8 cellular contexts compared by ENCODE assay signal in genomic region chr10:86888585-86889381, GRCh38.
DNase-seq lines count a peak whose midpoint lies in the region; ATAC-seq and TF ChIP-seq lines count a peak whose summit lies in the region.

No MANE protein-coding gene starts in this region.

- no peaks in the 10 kb centered on the region for H3K27me3 ChIP-seq in osteoblast (ENCODE audit: insufficient read depth, low read length)

- peak overlapping the region; percentile 58 for H2AFZ ChIP-seq in osteoblast (ENCODE audit: low read length)

- TF ChIP-seq CTCF in GM13976 (IDR thresholded peaks at IDR 0.05; ENCODE audit: borderline replicate concordance, control extremely low read depth, extremely low read depth, insufficient read depth, missing control alignments) (no peak), astrocyte of the spinal cord (IDR thresholded peaks at IDR 0.05; ENCODE audit: low read depth, low read length) (no peak), osteoblast (IDR thresholded peaks at IDR 0.05; ENCODE audit: extremely low read depth, low read depth, low read length) (no peak)

- peaks cover 8% of the 10 kb centered on the region for H3K36me3 ChIP-seq in osteoblast (ENCODE audit: insufficient read depth, low read length)

- no peaks in the 10 kb centered on the region for H3K9me3 ChIP-seq in osteoblast (ENCODE audit: low read depth, low read length)

- H4K20me1 ChIP-seq in osteoblast (ENCODE audit: insufficient read depth, low read length) = peaks cover 13% of the 10 kb centered on the region

- H3K4me1 ChIP-seq in osteoblast (ENCODE audit: insufficient read depth, low read length) = peaks cover 10% of the 10 kb centered on the region

- H3K4me3 ChIP-seq in Jurkat, Clone E6-1 (ENCODE audit: low read length) = no peak overlapping the region
- H3K4me3 ChIP-seq in astrocyte of the spinal cord (ENCODE audit: low read depth, low read length) (no peak overlapping the region), osteoblast (ENCODE audit: insufficient read depth, low read length) (no peak overlapping the region)

- in situ Hi-C loops in GM13976 (cut with MboI; ENCODE audit: low sequenced_read_pairs, unreplicated experiment) = no loop called here
- in situ Hi-C loops in astrocyte of the spinal cord (cut with HindIII; ENCODE audit: low sequenced_read_pairs) = no loop called here

- no peak overlapping the region for H3K27ac ChIP-seq in osteoblast (ENCODE audit: low read depth, low read length)

- DNase-seq in GM13976 (ENCODE audit: low spot score) (peak; percentile 80), astrocyte of the spinal cord (ENCODE audit: low read depth, low spot score) (peak; percentile 51), osteoblast (ENCODE audit: insufficient read length, low spot score, missing footprints) (peak; percentile 68), 8988T (no peak), left lobe of liver (ENCODE audit: low spot score) (no peak), HUDEP-2 (lab: John Stamatoyannopoulos, UW; ENCODE audit: unreplicated experiment in 76 of 76) (no peak)
- peak; percentile 27 for DNase-seq in Jurkat, Clone E6-1 (ENCODE audit: low read depth, low spot score)

- ATAC-seq in GM21723 (IDR thresholded peaks at IDR 0.05; ENCODE audit: unreplicated experiment) = peak; percentile 99
- ATAC-seq in left lobe of liver = no peak

- peaks cover 7% of the 10 kb centered on the region for H3K79me2 ChIP-seq in osteoblast (ENCODE audit: insufficient read depth, low read length)

- H3K4me2 ChIP-seq in osteoblast (ENCODE audit: insufficient read depth, low read length) = peak overlapping the region; percentile 49

Comparison
In these comparisons a context has a peak if more than half of its experiments do, and no peak if none do; other contexts are left out.
1. DNase-seq: peak in GM13976 (single experiment), Jurkat, Clone E6-1 (single experiment), astrocyte of the spinal cord (single experiment) and osteoblast (single experiment); none in 8988T (single experiment), left lobe of liver (single experiment) and HUDEP-2 (0 of 76).